15 cellular contexts compared by ENCODE assay signal in genomic region chr3:115788921-115789470, GRCh38.
DNase-seq lines count a peak whose midpoint lies in the region; ATAC-seq, FAIRE-seq and TF ChIP-seq lines count a peak whose summit lies in the region.
"Had no signal": no experiment of that assay in that cellular context is flagged by ENCODE, and none has a peak within 500 bp of the region (broad histone marks: within the 10 kb centered on the region; RNA-seq: fewer than 3 reads in every experiment).

No MANE protein-coding gene starts in this region.

- no peak overlapping the region for H3K9ac ChIP-seq in HepG2 (ENCODE audit: insufficient read depth, low read depth, low read length)

- BruUV-seq in HepG2 (replicated peaks; lab: Mats Ljungman, UMichigan): no TSS peak

- H3K4me3 ChIP-seq in HepG2 (replicated peaks in 1 of 3; ENCODE audit: insufficient read depth in 1 of 3, low read depth in 2 of 3, low read length in 3 of 3) (no peak overlapping the region), right lobe of liver (no peak overlapping the region)
- H3K4me3 ChIP-seq: heart left ventricle had no signal

- H3K27ac ChIP-seq in HepG2 (ENCODE audit: extremely low read length, insufficient read depth, low read length) (peak overlapping the region; percentile 13), right lobe of liver (no peak overlapping the region)
- H3K27ac ChIP-seq: heart left ventricle had no signal

- peaks cover 24% of the 10 kb centered on the region for H3K9me3 Mint-ChIP-seq in WTC11
- H3K9me3 Mint-ChIP-seq: memory B cell had no signal

- H3K4me3 Mint-ChIP-seq in WTC11: no peak overlapping the region
- H3K4me3 Mint-ChIP-seq: B cell, memory B cell had no signal

- FAIRE-seq in HepG2 (lab: Jason Lieb, UNC): no peak
- FAIRE-seq: TTC549 had no signal

- H3K27me3 ChIP-seq in HepG2 (ENCODE audit: control insufficient read depth in 1 of 2, insufficient read depth in 2 of 2, low read length in 2 of 2) (no peaks in the 10 kb centered on the region; a peak in 1 of 5 replicates), right lobe of liver (no peaks in the 10 kb centered on the region)
- H3K27me3 ChIP-seq: heart left ventricle had no signal

- ATAC-seq in HepG2: no peak
- ATAC-seq in right lobe of liver: no peak
- peak; percentile 52 for ATAC-seq in SK-N-SH treated with all-trans-retinoic acid at 6 μM for 48 hours
- no peak for ATAC-seq in WTC11
- ATAC-seq in HG02852 (IDR thresholded peaks at IDR 0.05; ENCODE audit: unreplicated experiment): no peak
- ATAC-seq: heart left ventricle, right cardiac atrium had no signal

- intact Hi-C loops in HepG2 (cut with micrococcal nuclease; ENCODE audit: unreplicated experiment): no loop called here
- intact Hi-C loops in right lobe of liver (cut with DNase I): no loop called here
- intact Hi-C loops in posterior vena cava (cut with DNase I): loop anchor here (10.0 kb wide), 2 partner anchors 94 to 564 kb away; no protein-coding TSS in a partner anchor

- peaks cover 16% of the 10 kb centered on the region; the same call in 1 of the 2 replicates for H3K36me3 Mint-ChIP-seq in WTC11
- H3K36me3 Mint-ChIP-seq: memory B cell had no signal

- H4K20me1 ChIP-seq in HepG2 (ENCODE audit: insufficient read depth, low read length): peaks cover 7% of the 10 kb centered on the region; the same call in 1 of the 2 replicates

- POLR2A ChIA-PET in HepG2 (lab: Yijun Ruan, JAX): interaction anchor here (0.9 to 1.0 kb wide), 2 partner anchors 54 to 643 kb away, joined by 3 to 4 read pairs; no protein-coding TSS in a partner anchor
- POLR2A ChIA-PET in WTC11 (lab: Charles Lee): no interaction called here

- H3K4me2 ChIP-seq in HepG2 (ENCODE audit: low read depth, low read length): peak overlapping the region; percentile 90

- TF ChIP-seq EP300 in HepG2 (IDR thresholded peaks at IDR 0.05; ENCODE audit: low read depth in 2 of 2, low read length in 2 of 2) (no peak), HepG2 (CRISPR knock-in tag; IDR thresholded peaks at IDR 0.05; ENCODE audit: borderline replicate concordance) (no peak)

- H3K27me3 Mint-ChIP-seq in WTC11 (ENCODE audit: low read depth): no peaks in the 10 kb centered on the region

- no peak for TF ChIP-seq CTCF in HepG2 (CRISPR knock-in tag; IDR thresholded peaks at IDR 0.05)
- TF ChIP-seq CTCF in right lobe of liver (IDR thresholded peaks at IDR 0.05): no peak
- TF ChIP-seq CTCF in WTC11 (IDR thresholded peaks at IDR 0.05): no peak
- no peak for TF ChIP-seq CTCF in GM13977 (IDR thresholded peaks at IDR 0.05; ENCODE audit: extremely low read depth, insufficient read depth, missing control alignments)

- H3K9me3 ChIP-seq in HepG2 (ENCODE audit: low read length): no peaks in the 10 kb centered on the region
- no peaks in the 10 kb centered on the region for H3K9me3 ChIP-seq in right lobe of liver
- H3K9me3 ChIP-seq: heart left ventricle had no signal

- peaks cover 35% of the 10 kb centered on the region for H3K4me1 Mint-ChIP-seq in WTC11

- TF ChIP-seq POLR2A in HepG2 (IDR thresholded peaks at IDR 0.05; ENCODE audit: insufficient read depth in 1 of 2, low read depth in 2 of 2, low read length in 2 of 2) (no peak), right lobe of liver (IDR thresholded peaks at IDR 0.05) (no peak)

- peaks cover 4 to 6% of the 10 kb centered on the region in 2 experiments; a peak in 2 of 5 replicates for H3K36me3 ChIP-seq in HepG2 (replicated peaks in 1 of 2; ENCODE audit: control insufficient read depth in 1 of 2, insufficient read depth in 2 of 2, low read length in 2 of 2)
- H3K36me3 ChIP-seq in right lobe of liver: no peaks in the 10 kb centered on the region
- H3K36me3 ChIP-seq: heart left ventricle had no signal

- in situ Hi-C loops in HepG2 (cut with HindIII; ENCODE audit: extremely low pct_ligation_motif_present, low pct_unique_long_range_greater_than_20kb) (no loop called here), GM13977 (cut with MboI; ENCODE audit: low pct_unique_long_range_greater_than_20kb, low sequenced_read_pairs, unreplicated experiment) (loop anchor here (25.0 kb wide), 1 partner anchor 952 kb away; no protein-coding TSS in a partner anchor)

- no peak overlapping the region for H3K27ac Mint-ChIP-seq in WTC11
- H3K27ac Mint-ChIP-seq: B cell, memory B cell had no signal

- H3K79me2 ChIP-seq in HepG2 (ENCODE audit: insufficient read depth, low read length): peaks cover 35% of the 10 kb centered on the region

- no peak overlapping the region for H2AFZ ChIP-seq in HepG2 (ENCODE audit: low read length)

- WGBS in HepG2 (ENCODE audit: low lambda C conversion rate): 80% methylated on average over 4 of the region's 4 CpGs
- WGBS in right lobe of liver (ENCODE audit: insufficient coverage, low coverage, low lambda C conversion rate, missing lambda C conversion rate): 76% methylated on average over 4 of the region's 4 CpGs

- TF ChIP-seq RAD21 in HepG2 (CRISPR knock-in tag; IDR thresholded peaks at IDR 0.05): no peak

- H3K4me1 ChIP-seq in HepG2 (ENCODE audit: insufficient read depth, low read length) (peaks cover 71% of the 10 kb centered on the region), right lobe of liver (peaks cover 0 to 7% (median 3%) of the 10 kb centered on the region in 4 donors)

- CTCF ChIA-PET in HepG2 (lab: Yijun Ruan, JAX; ENCODE audit: low intra/inter-chr PET ratio, low total read pairs) (no interaction called here), WTC11 (lab: Charles Lee) (interaction anchor here (2.0 kb wide), 1 partner anchor 26 kb away, joined by 6 read pairs; no protein-coding TSS in a partner anchor)

- DNase-seq in HepG2 (ENCODE audit: low spot score) (peak; percentile 48), right lobe of liver (no peak), fibroblast of peridontal ligament (ENCODE audit: extremely low read depth) (peak; percentile 84), WTC11 (ENCODE audit: low spot score) (no peak), posterior vena cava (ENCODE audit: low spot score) (no peak), GM13977 (ENCODE audit: low spot score) (no peak)
- DNase-seq: activated T-cell treated with anti-CD3 and anti-CD28 coated beads, Interleukin-2, amount 50 U/mL, for 1 hour; heart left ventricle; NCI-H1436; right cardiac atrium had no signal

TF ChIP-seq in HepG2, 621 proteins besides CTCF, POLR2A, EP300 and RAD21 (continues in another document):
- TF ChIP-seq HDAC2 (CRISPR knock-in tag; IDR thresholded peaks at IDR 0.05) (no peak), FOXO4 (CRISPR knock-in tag; conservative IDR thresholded peaks at IDR 0.05) (no peak), KMT2A (CRISPR knock-in tag; IDR thresholded peaks at IDR 0.05) (no peak), STAG1 (CRISPR knock-in tag; IDR thresholded peaks at IDR 0.05) (no peak), ZNF558 (CRISPR knock-in tag; IDR thresholded peaks at IDR 0.05; ENCODE audit: borderline replicate concordance) (no peak), FOXP1 (IDR thresholded peaks at IDR 0.05) (no peak), FOXP1 (CRISPR knock-in tag; IDR thresholded peaks at IDR 0.05) (0 out of 2 replicates have a peak, but pooled peaks have one; percentile 11)

TF ChIP-seq in SK-N-SH treated with all-trans-retinoic acid at 6 μM for 48 hours, 23 proteins besides CTCF, POLR2A, EP300 and RAD21 (continues in another document):
- peak; percentile 34; the same call in 1 of the 2 replicates for TF ChIP-seq RARB (CRISPR knock-in tag; IDR thresholded peaks at IDR 0.05)
- TF ChIP-seq CSDC2 (CRISPR knock-in tag; IDR thresholded peaks at IDR 0.05): no peak
- TF ChIP-seq TOX (CRISPR knock-in tag; IDR thresholded peaks at IDR 0.05; ENCODE audit: borderline replicate concordance): no peak
- TF ChIP-seq ZC3H10 (CRISPR knock-in tag; IDR thresholded peaks at IDR 0.05): no peak; the same call in 1 of the 2 replicates
- TF ChIP-seq ZNF8 (CRISPR knock-in tag; IDR thresholded peaks at IDR 0.05): no peak
- no peak for TF ChIP-seq ESRRG (CRISPR knock-in tag; IDR thresholded peaks at IDR 0.05)
- TF ChIP-seq OSR1 (CRISPR knock-in tag; IDR thresholded peaks at IDR 0.05): no peak
- TF ChIP-seq SNAI2 (CRISPR knock-in tag; IDR thresholded peaks at IDR 0.05): no peak
- no peak for TF ChIP-seq GLIS3 (CRISPR knock-in tag; IDR thresholded peaks at IDR 0.05)

TF ChIP-seq in WTC11, 78 proteins besides CTCF, POLR2A, EP300 and RAD21 (continues in another document):
- no peak for TF ChIP-seq TEAD4 (CRISPR knock-in tag; IDR thresholded peaks at IDR 0.05)
- TF ChIP-seq ATF6 (CRISPR knock-in tag; IDR thresholded peaks at IDR 0.05): no peak
- TF ChIP-seq KAT7 (CRISPR knock-in tag; IDR thresholded peaks at IDR 0.05; ENCODE audit: borderline replicate concordance): no peak
- no peak for TF ChIP-seq ERG (CRISPR knock-in tag; IDR thresholded peaks at IDR 0.05)

Comparison
In these comparisons a context has a peak if more than half of its experiments do, and no peak if none do; other contexts are left out.
1. DNase-seq: peak in HepG2 (single experiment) and fibroblast of peridontal ligament (single experiment); none in right lobe of liver (0 of 3), WTC11 (single experiment), posterior vena cava (single experiment) and GM13977 (single experiment).
2. intact Hi-C loops: an anchor here in posterior vena cava (10.0 kb wide); none called in HepG2 and right lobe of liver.